24 cellular contexts compared by ENCODE assay signal in genomic region chr1:60415696-60416095, GRCh38.
"Had no signal": no experiment of that assay in that cellular context is flagged by ENCODE, and none has a peak within 500 bp of the region (broad histone marks: within the 10 kb centered on the region; RNA-seq: fewer than 3 reads in every experiment).

No MANE protein-coding gene starts in this region.

- H3K4me1 Mint-ChIP-seq: endodermal cell; naive B cell; nephron progenitor cell; stimulated activated effector memory CD8-positive, alpha-beta T cell treated with anti-CD3 and anti-CD28 coated beads, Interleukin-12 subunit alpha, Interleukin-12 subunit beta, amount 100 ng/mL, for 72 hours had no signal

- FAIRE-seq: kidney had no signal

- DNase-seq: colonic mucosa; effector CD4-positive, alpha-beta T cell; endodermal cell; foreskin melanocyte; head of caudate nucleus; kidney; left cardiac atrium; left ventricle myocardium superior; mesenchymal stem cell; midbrain; naive B cell; nephron progenitor cell; retina; right lobe of liver; stimulated activated CD4-positive, alpha-beta T cell treated with anti-CD3 and anti-CD28 coated beads, Interleukin-4, amount 100 ng/mL, for 1 hour; stimulated activated CD8-positive, alpha-beta memory T cell treated with anti-CD3 and anti-CD28 coated beads, Interleukin-4, amount 100 ng/mL, for 48 hours; tibial artery; upper lobe of left lung had no signal

- H3K4me1 ChIP-seq: colonic mucosa, parathyroid adenoma, prostate gland, right lobe of liver, upper lobe of left lung had no signal

- H3K27ac ChIP-seq: colonic mucosa, hepatocyte, parathyroid adenoma, prostate gland, right lobe of liver, tibial artery, upper lobe of left lung had no signal

- ATAC-seq: left cardiac atrium; left ventricle myocardium superior; right lobe of liver; stimulated activated effector memory CD8-positive, alpha-beta T cell treated with anti-CD3 and anti-CD28 coated beads, Interleukin-12 subunit alpha, Interleukin-12 subunit beta, amount 100 ng/mL, for 72 hours had no signal

- H3K4me2 ChIP-seq: hepatocyte had no signal

- H3K4me3 ChIP-seq: colonic mucosa, hepatocyte, lung, prostate gland, right lobe of liver, tibial artery, upper lobe of left lung had no signal

- H3K9me3 Mint-ChIP-seq: endodermal cell; nephron progenitor cell; stimulated activated naive CD8-positive, alpha-beta T cell treated with anti-CD3 and anti-CD28 coated beads, Interleukin-15, Interleukin-2, amounts not matched to agents 100 ng/mL and 50 ng/mL, for 24 hours had no signal

- H3K27ac Mint-ChIP-seq: endodermal cell; naive B cell; nephron progenitor cell; stimulated activated effector memory CD8-positive, alpha-beta T cell treated with anti-CD3 and anti-CD28 coated beads, Interleukin-12 subunit alpha, Interleukin-12 subunit beta, amount 100 ng/mL, for 72 hours; stimulated activated naive CD8-positive, alpha-beta T cell treated with anti-CD3 and anti-CD28 coated beads, Interleukin-15, Interleukin-2, amounts not matched to agents 100 ng/mL and 50 ng/mL, for 24 hours had no signal

- H3K27me3 Mint-ChIP-seq: naive B cell; stimulated activated naive CD8-positive, alpha-beta T cell treated with anti-CD3 and anti-CD28 coated beads, Interleukin-15, Interleukin-2, amounts not matched to agents 100 ng/mL and 50 ng/mL, for 24 hours had no signal

- H3K4me3 Mint-ChIP-seq: endodermal cell; naive B cell; nephron progenitor cell; stimulated activated effector memory CD8-positive, alpha-beta T cell treated with anti-CD3 and anti-CD28 coated beads, Interleukin-12 subunit alpha, Interleukin-12 subunit beta, amount 100 ng/mL, for 72 hours; stimulated activated naive CD8-positive, alpha-beta T cell treated with anti-CD3 and anti-CD28 coated beads, Interleukin-15, Interleukin-2, amounts not matched to agents 100 ng/mL and 50 ng/mL, for 24 hours had no signal

- H3K27me3 ChIP-seq: colonic mucosa, hepatocyte, right lobe of liver, tibial artery, upper lobe of left lung had no signal

- H3K9ac ChIP-seq: parathyroid adenoma had no signal

- H3K36me3 ChIP-seq: colonic mucosa, prostate gland, right lobe of liver, tibial artery, upper lobe of left lung had no signal

- H3K9me3 ChIP-seq: colonic mucosa, prostate gland, right lobe of liver, tibial artery, upper lobe of left lung had no signal

- H3K79me2 ChIP-seq: hepatocyte, parathyroid adenoma had no signal

- H3K36me3 Mint-ChIP-seq: naive B cell; stimulated activated effector memory CD8-positive, alpha-beta T cell treated with anti-CD3 and anti-CD28 coated beads, Interleukin-12 subunit alpha, Interleukin-12 subunit beta, amount 100 ng/mL, for 72 hours had no signal

- H2AFZ ChIP-seq: hepatocyte, parathyroid adenoma had no signal
